Comparison of ENCODE assay signal across 33 cellular contexts in genomic region chr2:162945785-162946184, GRCh38.
"Had no signal": no experiment of that assay in that cellular context is flagged by ENCODE, and none has a peak within 500 bp of the region (broad histone marks: within the 10 kb centered on the region; RNA-seq: fewer than 3 reads in every experiment).

No MANE protein-coding gene starts in this region.

- ATAC-seq: activated naive CD4-positive, alpha-beta T cell treated with anti-CD3 and anti-CD28 coated beads, Interleukin-2, amount 50 U/mL, for 72 hours; activated naive CD8-positive, alpha-beta T cell treated with anti-CD3 and anti-CD28 coated beads, Interleukin-2, amount 50 U/mL, for 24 hours; activated T-cell treated with anti-CD3 and anti-CD28 coated beads, Interleukin-2, amount 50 U/mL, for 4 hours; activated T-cell treated with anti-CD3 and anti-CD28 coated beads, Interleukin-2, amount 50 U/mL, for 72 hours; activated T-helper 17 cell treated with anti-CD3 and anti-CD28 coated beads, Interleukin-2, amount 50 U/mL, for 72 hours; body of pancreas had no signal

- H3K36me3 ChIP-seq: adrenal gland, ascending aorta, brain microvascular endothelial cell, breast epithelium, cardiac muscle cell had no signal

- H3K9me3 ChIP-seq: adrenal gland had no signal

- H3K27me3 ChIP-seq: adrenal gland, ascending aorta, body of pancreas, brain microvascular endothelial cell, breast epithelium, cardiac muscle cell had no signal

- H3K27ac ChIP-seq: adrenal gland, ascending aorta, body of pancreas, brain microvascular endothelial cell, breast epithelium, cardiac muscle cell had no signal

- FAIRE-seq: astrocyte, bronchial epithelial cell, colon had no signal

- H3K4me1 ChIP-seq: adrenal gland, ascending aorta, body of pancreas, breast epithelium had no signal

- H3K4me3 ChIP-seq: adrenal gland, ascending aorta, body of pancreas, breast epithelium, cardiac muscle cell had no signal

- DNase-seq: activated effector memory CD4-positive, alpha-beta T cell treated with anti-CD3 and anti-CD28 coated beads, Interleukin-2, amount 50 U/mL, for 16 hours; activated effector memory CD4-positive, alpha-beta T cell treated with Interleukin-2 at 50 U/mL for 16 hours; activated gamma-delta T cell; activated gamma-delta T cell treated with Interleukin-2 at 50 U/mL for 16 hours; activated naive CD4-positive, alpha-beta T cell; activated naive CD4-positive, alpha-beta T cell treated with anti-CD3 and anti-CD28 coated beads for 36 hours; activated naive CD4-positive, alpha-beta T cell treated with anti-CD3 and anti-CD28 coated beads, Interleukin-2, amount 10 ng/mL, durations not matched to agents 7 days and 5 days; activated naive CD4-positive, alpha-beta T cell treated with anti-CD3 and anti-CD28 coated beads, Interleukin-2, amount 50 U/mL, for 16 hours; activated naive CD4-positive, alpha-beta T cell treated with Interleukin-2 at 50 U/mL for 16 hours; activated naive CD8-positive, alpha-beta T cell treated with anti-CD3 and anti-CD28 coated beads for 36 hours; activated naive CD8-positive, alpha-beta T cell treated with anti-CD3 and anti-CD28 coated beads, Interleukin-2, amount 10 ng/mL, durations not matched to agents 7 days and 5 days; activated naive CD8-positive, alpha-beta T cell treated with anti-CD3 and anti-CD28 coated beads, Interleukin-2, amount 50 U/mL, for 24 hours; activated T-cell treated with anti-CD3 and anti-CD28 coated beads, Interleukin-2, amount 50 U/mL, for 4 hours; activated T-cell treated with anti-CD3 and anti-CD28 coated beads, Interleukin-2, amount 50 U/mL, for 48 hours; activated T-cell treated with anti-CD3 and anti-CD28 coated beads, Interleukin-2, amount 50 U/mL, for 72 hours; adrenal gland; amniotic stem cell; amygdala; anterior cingulate cortex; aorta; body of pancreas; brain microvascular endothelial cell; caudate nucleus; central memory CD4-positive, alpha-beta T cell; cerebellar nuclear complex had no signal
